In the genomic region with DNA sequence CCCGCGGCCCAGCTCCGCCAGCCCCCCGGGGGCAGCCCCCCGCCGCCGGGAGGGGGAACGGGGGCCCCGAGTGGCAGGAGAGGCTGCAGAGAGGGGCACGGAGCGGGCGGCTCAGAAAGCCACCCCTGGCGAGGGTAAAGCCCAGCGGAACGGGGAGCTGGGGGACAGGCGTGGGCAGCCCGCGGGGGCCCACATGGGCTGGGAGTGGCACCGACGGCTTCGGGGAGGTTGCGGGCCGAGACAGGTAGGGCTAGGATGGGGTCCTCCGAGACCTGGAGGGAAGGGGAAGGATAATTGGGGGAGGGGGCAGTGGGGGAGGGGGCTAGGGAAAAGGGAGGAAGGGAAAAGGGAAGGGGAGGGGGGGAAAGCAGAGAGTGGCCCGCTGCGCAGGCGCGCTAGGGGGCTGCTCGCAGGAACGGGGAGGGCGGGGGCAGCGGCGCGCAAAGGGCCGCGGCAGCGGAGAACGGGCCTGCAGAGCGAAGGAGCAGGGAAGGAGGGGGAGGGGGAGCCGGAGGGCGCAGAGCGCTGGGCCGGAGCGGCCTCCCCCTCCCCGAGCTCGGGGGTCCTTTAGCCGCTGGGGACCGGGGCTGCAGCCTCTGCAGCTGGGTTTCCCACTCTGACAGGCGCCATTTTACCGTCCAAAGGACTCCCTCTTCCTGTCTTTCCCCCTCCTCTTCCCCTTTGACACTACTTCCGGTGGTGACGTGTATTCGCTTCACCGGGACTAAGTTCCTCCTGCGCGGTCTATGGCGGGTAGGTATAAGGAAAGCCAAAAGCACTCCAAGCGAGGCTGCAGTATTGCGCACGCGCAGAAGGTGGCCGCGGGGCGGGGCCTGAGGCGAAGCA, we compare ENCODE assay signal across 8 cellular contexts. TPM values are rescaled to one million over a fixed set of nuclear protein-coding genes. Genes with fewer than 3 reads are reported as not detected.
DNase-seq lines count a peak whose midpoint lies in the region; ATAC-seq, FAIRE-seq and TF ChIP-seq lines count a peak whose summit lies in the region.

A gene (minus strand): TSS at position 405 of the 846 bp plus-strand sequence. CDS start 438 bp downstream, outside the sequence.

- no peaks in the 10 kb centered on the region for H3K27me3 ChIP-seq in dorsolateral prefrontal cortex
- H3K27me3 ChIP-seq in HepG2 (ENCODE audit: control insufficient read depth in 1 of 2, insufficient read depth in 2 of 2, low read length in 2 of 2) = peaks cover 0 to 2% of the 10 kb centered on the region in 2 experiments; a peak in 1 of 5 replicates

- intact Hi-C loops in dorsolateral prefrontal cortex (cut with DNase I) (loop anchor here (1.0 to 5.0 kb wide), 2 partner anchors 8 to 56 kb away; a partner anchor contains a TSS), HepG2 (cut with micrococcal nuclease; ENCODE audit: unreplicated experiment) (no loop called here)

- in situ Hi-C loops in HepG2 (cut with HindIII; ENCODE audit: extremely low pct_ligation_motif_present, low pct_unique_long_range_greater_than_20kb) = no loop called here

- no peak within 1 kb of the TSS for H2AFZ ChIP-seq in HepG2 (ENCODE audit: low read length)

- FAIRE-seq in HepG2 (lab: Jason Lieb, UNC) = peak; percentile 97

- H3K79me2 ChIP-seq in HepG2 (ENCODE audit: insufficient read depth, low read length) = peaks cover 56% of the 10 kb centered on the region

- no peaks in the 10 kb centered on the region for H3K9me3 ChIP-seq in HepG2 (ENCODE audit: low read length)

- ATAC-seq in GM19438 (IDR thresholded peaks at IDR 0.05; ENCODE audit: low read depth, unreplicated experiment) = peak; percentile 75
- peak; percentile 68 for ATAC-seq in HG03571 (IDR thresholded peaks at IDR 0.05; ENCODE audit: unreplicated experiment)
- peak; percentile 93 for ATAC-seq in HepG2

- POLR2A ChIA-PET in HepG2 (lab: Yijun Ruan, JAX) = interaction anchor here (0.7 to 2.6 kb wide), 10 partner anchors 9 to 78 kb away, joined by 3 to 34 read pairs (median 10); a partner anchor contains a TSS

- H3K36me3 ChIP-seq in HepG2 (replicated peaks in 1 of 2; ENCODE audit: control insufficient read depth in 1 of 2, insufficient read depth in 2 of 2, low read length in 2 of 2) = peaks cover 9 to 18% of the 10 kb centered on the region in 2 experiments; a peak in 4 of 5 replicates

- H3K27ac ChIP-seq in dorsolateral prefrontal cortex = peak within 1 kb of the TSS; percentile 96 to 100 (median 99)
- peak within 1 kb of the TSS; percentile 99 for H3K27ac ChIP-seq in HepG2 (ENCODE audit: extremely low read length, insufficient read depth, low read length)

- H3K9ac ChIP-seq in HepG2 (ENCODE audit: insufficient read depth, low read depth, low read length) = peak within 1 kb of the TSS; percentile 96

- no TSS peak for BruUV-seq in HepG2 (replicated peaks; lab: Mats Ljungman, UMichigan)

- peak; percentile 76 to 99 (median 97) for DNase-seq in C1 segment of cervical spinal cord (lab: John Stamatoyannopoulos, UW)
- peak; percentile 100 for DNase-seq in NCI-H82 (lab: John Stamatoyannopoulos, UW)
- DNase-seq in activated CD4-positive, alpha-beta T cell treated with anti-CD3 and anti-CD28 coated beads, Interleukin-2, amount 50 U/mL, for 48 hours = peak; percentile 97 to 98
- DNase-seq in dorsolateral prefrontal cortex = peak; percentile 98 to 100 (median 99)
- peak; percentile 99 for DNase-seq in HepG2 (ENCODE audit: low spot score)
- DNase-seq in stimulated activated CD4-positive, alpha-beta T cell treated with anti-CD3 and anti-CD28 coated beads, Interleukin-2, amount 100 ng/mL, for 48 hours = peak; percentile 53 to 100

- peak in 1 of 56 donors; percentile 5 for TF ChIP-seq CTCF in dorsolateral prefrontal cortex (IDR thresholded peaks at IDR 0.05 in 54 of 56, conservative IDR thresholded peaks at IDR 0.05 in 2 of 56; ENCODE audit: low read depth in 1 of 56, partially characterized antibody in 56 of 56)
- no peak for TF ChIP-seq CTCF in HepG2 (CRISPR knock-in tag; IDR thresholded peaks at IDR 0.05)

- peak; percentile 64 to 78; a peak in 3 of 4 replicates for TF ChIP-seq POLR2A in HepG2 (IDR thresholded peaks at IDR 0.05; ENCODE audit: insufficient read depth in 1 of 2, low read depth in 2 of 2, low read length in 2 of 2)

- H4K20me1 ChIP-seq in HepG2 (ENCODE audit: insufficient read depth, low read length) = no peaks in the 10 kb centered on the region

- TF ChIP-seq EP300 in HepG2 (IDR thresholded peaks at IDR 0.05; ENCODE audit: low read depth in 2 of 2, low read length in 2 of 2) (no peak), HepG2 (CRISPR knock-in tag; IDR thresholded peaks at IDR 0.05; ENCODE audit: borderline replicate concordance) (no peak)

- peak; percentile 37 for TF ChIP-seq RAD21 in HepG2 (CRISPR knock-in tag; IDR thresholded peaks at IDR 0.05)

- CTCF ChIA-PET in HepG2 (lab: Yijun Ruan, JAX; ENCODE audit: low intra/inter-chr PET ratio, low total read pairs) = interaction anchor here (1.5 kb wide), 2 partner anchors 29 to 44 kb away, joined by 4 to 5 read pairs; a partner anchor contains a TSS

- H3K4me2 ChIP-seq in HepG2 (ENCODE audit: low read depth, low read length) = peak within 1 kb of the TSS; percentile 91

- H3K4me1 ChIP-seq in HepG2 (ENCODE audit: insufficient read depth, low read length) = peaks cover 38% of the 10 kb centered on the region

- peak within 1 kb of the TSS; percentile 56 to 100 (median 94) for H3K4me3 ChIP-seq in dorsolateral prefrontal cortex
- H3K4me3 ChIP-seq in HepG2 (replicated peaks in 1 of 3; ENCODE audit: insufficient read depth in 1 of 3, low read depth in 2 of 3, low read length in 3 of 3) = peak within 1 kb of the TSS; percentile 95 to 99 (median 96)

- 2% methylated on average over 31 of the region's 65 CpGs for WGBS in HepG2 (ENCODE audit: low lambda C conversion rate)

TF ChIP-seq in HepG2, 621 proteins besides CTCF, POLR2A, EP300 and RAD21 (continues in another document):
- TF ChIP-seq KDM1A (CRISPR knock-in tag; IDR thresholded peaks at IDR 0.05) = no peak
- no peak for TF ChIP-seq ZBTB20 (CRISPR knock-in tag; IDR thresholded peaks at IDR 0.05; ENCODE audit: borderline replicate concordance, low read depth)
- TF ChIP-seq, protein P1, sequence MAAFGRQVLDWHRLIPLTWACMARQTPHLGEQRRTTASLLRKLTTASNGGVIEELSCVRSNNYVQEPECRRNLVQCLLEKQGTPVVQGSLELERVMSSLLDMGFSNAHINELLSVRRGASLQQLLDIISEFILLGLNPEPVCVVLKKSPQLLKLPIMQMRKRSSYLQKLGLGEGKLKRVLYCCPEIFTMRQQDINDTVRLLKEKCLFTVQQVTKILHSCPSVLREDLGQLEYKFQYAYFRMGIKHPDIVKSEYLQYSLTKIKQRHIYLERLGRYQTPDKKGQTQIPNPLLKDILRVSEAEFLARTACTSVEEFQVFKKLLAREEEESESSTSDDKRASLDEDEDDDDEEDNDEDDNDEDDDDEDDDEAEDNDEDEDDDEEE (CRISPR knock-in tag; IDR thresholded peaks at IDR 0.05) = no peak
- TF ChIP-seq RELA (CRISPR knock-in tag; IDR thresholded peaks at IDR 0.05) = 0 out of 2 replicates have a peak, but pooled peaks have one; percentile 21
- no peak for TF ChIP-seq JUND (CRISPR knock-in tag; IDR thresholded peaks at IDR 0.05)
- TF ChIP-seq CENPT (CRISPR knock-in tag; IDR thresholded peaks at IDR 0.05; ENCODE audit: low read depth) = no peak
- no peak for TF ChIP-seq MAFF (IDR thresholded peaks at IDR 0.05; ENCODE audit: low read depth, low read length)
- no peak for TF ChIP-seq ZNF121 (CRISPR knock-in tag; IDR thresholded peaks at IDR 0.05)
- TF ChIP-seq, protein P2, sequence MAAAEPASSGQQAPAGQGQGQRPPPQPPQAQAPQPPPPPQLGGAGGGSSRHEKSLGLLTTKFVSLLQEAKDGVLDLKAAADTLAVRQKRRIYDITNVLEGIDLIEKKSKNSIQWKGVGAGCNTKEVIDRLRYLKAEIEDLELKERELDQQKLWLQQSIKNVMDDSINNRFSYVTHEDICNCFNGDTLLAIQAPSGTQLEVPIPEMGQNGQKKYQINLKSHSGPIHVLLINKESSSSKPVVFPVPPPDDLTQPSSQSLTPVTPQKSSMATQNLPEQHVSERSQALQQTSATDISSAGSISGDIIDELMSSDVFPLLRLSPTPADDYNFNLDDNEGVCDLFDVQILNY (CRISPR knock-in tag; conservative IDR thresholded peaks at IDR 0.05) = 0 out of 2 replicates have a peak, but pooled peaks have one; percentile 20
- 0 out of 2 replicates have a peak, but pooled peaks have one; percentile 23 for TF ChIP-seq ZSCAN31 (CRISPR knock-in tag; IDR thresholded peaks at IDR 0.05; ENCODE audit: low read depth)
- no peak for TF ChIP-seq FOXA1 (IDR thresholded peaks at IDR 0.05)
- no peak for TF ChIP-seq FOXA1 (CRISPR knock-in tag; IDR thresholded peaks at IDR 0.05)
- TF ChIP-seq MIER3 (CRISPR knock-in tag; IDR thresholded peaks at IDR 0.05; ENCODE audit: borderline replicate concordance) = no peak; the same call in none of the 2 replicates
- 0 out of 2 replicates have a peak, but pooled peaks have one; percentile 54 for TF ChIP-seq SRY (CRISPR knock-in tag; IDR thresholded peaks at IDR 0.05)

RNA-seq across cellular contexts. Expression of the gene that starts here (rescaled TPM):
- 100 to 1,000 TPM in 47 of 120 experiments, 10 to 100 TPM in 73; 77.6 to 126 (median 98.2) TPM for total RNA-seq in dorsolateral prefrontal cortex
- total RNA-seq in HepG2 (2016; rRNA removed; fragmentation: Illumina TruSeq; extraction: Trizol) = 19.8 and 32.0 TPM in 2 replicates
- total RNA-seq in HepG2 (2016; cell fraction: cytosol; rRNA removed; fragmentation: Illumina TruSeq; extraction: Trizol; ENCODE audit: low read depth) = 19.4 and 21.9 TPM in 2 replicates
- 18.5 and 25.6 TPM in 2 replicates for total RNA-seq in HepG2 (2016; cell fraction: insoluble cytoplasmic fraction; rRNA removed; fragmentation: Illumina TruSeq; extraction: Trizol)
- total RNA-seq in HepG2 (2016; cell fraction: membrane; rRNA removed; fragmentation: Illumina TruSeq; extraction: Trizol) = 66.8 and 71.2 TPM in 2 replicates
- 30.3 and 34.3 TPM in 2 replicates for total RNA-seq in HepG2 (2016; cell fraction: nucleus; rRNA removed; fragmentation: Illumina TruSeq; extraction: Trizol)
- polyA plus RNA-seq in HepG2 (2011; rRNA removed) = 118 and 126 TPM in 2 replicates
- polyA plus RNA-seq in HepG2 (2011; cell fraction: cytosol; rRNA removed) = 101 and 109 TPM in 2 replicates
- 101 and 114 TPM in 2 replicates for polyA plus RNA-seq in HepG2 (2011; cell fraction: nucleus; rRNA removed)
- polyA plus RNA-seq in HepG2 (2012) = 127 and 151 TPM in 2 replicates
- 143 and 153 TPM in 2 replicates for polyA plus RNA-seq in HepG2 (2016; cell fraction: cytosol; fragmentation: Illumina TruSeq; extraction: Trizol; ENCODE audit: low read depth)
- 110 and 145 TPM in 2 replicates for polyA plus RNA-seq in HepG2 (2016; cell fraction: insoluble cytoplasmic fraction; fragmentation: Illumina TruSeq; extraction: Trizol; ENCODE audit: low read depth)
- 280 and 308 TPM in 2 replicates for polyA plus RNA-seq in HepG2 (2016; cell fraction: membrane; fragmentation: Illumina TruSeq; extraction: Trizol; ENCODE audit: low read depth)
- 149 and 153 TPM in 2 replicates for polyA plus RNA-seq in HepG2 (2016; cell fraction: nucleus; fragmentation: Illumina TruSeq; extraction: Trizol; ENCODE audit: insufficient read depth, low read depth)
- polyA minus RNA-seq in HepG2 (2011; rRNA and poly(A)+ RNA removed; ENCODE audit: low replicate concordance) = 128 and 176 TPM in 2 replicates
- polyA minus RNA-seq in HepG2 (2011; cell fraction: cytosol; rRNA and poly(A)+ RNA removed) = 85.9 and 95.1 TPM in 2 replicates
- polyA minus RNA-seq in HepG2 (2011; cell fraction: nucleus; rRNA and poly(A)+ RNA removed) = 45.1 and 50.7 TPM in 2 replicates

Comparison
In these comparisons a context has a peak if more than half of its experiments do, and no peak if none do; other contexts are left out.
1. Peak in every context shown above with its lines: DNase-seq, ATAC-seq, H3K4me3 ChIP-seq and H3K27ac ChIP-seq.